Comparison of ENCODE assay signal across 9 cellular contexts in genomic region chr14:24296341-24297157, GRCh38. TPM values are rescaled to one million over a fixed set of nuclear protein-coding genes. Genes with fewer than 3 reads are reported as not detected.
DNase-seq lines count a peak whose midpoint lies in the region; ATAC-seq, FAIRE-seq and TF ChIP-seq lines count a peak whose summit lies in the region.
"Had no signal": no experiment of that assay in that cellular context is flagged by ENCODE, and none has a peak within 500 bp of the region (broad histone marks: within the 10 kb centered on the region; RNA-seq: fewer than 3 reads in every experiment).

No MANE protein-coding gene starts in this region.

- FAIRE-seq in bronchial epithelial cell (lab: Jason Lieb, UNC): peak; percentile 55
- FAIRE-seq: A204.1 had no signal

- peak; percentile 40 for ATAC-seq in HG02852 (IDR thresholded peaks at IDR 0.05; ENCODE audit: unreplicated experiment)

- H3K36me3 ChIP-seq in bronchial epithelial cell (ENCODE audit: control insufficient read depth, insufficient read depth, low read length): peaks cover 24% of the 10 kb centered on the region

- H3K4me3 ChIP-seq in WI38 (ENCODE audit: low read depth, low read length): no peak overlapping the region
- H3K4me3 ChIP-seq in bronchial epithelial cell (ENCODE audit: low read depth, low read length): no peak overlapping the region

- no peaks in the 10 kb centered on the region for H3K27me3 ChIP-seq in bronchial epithelial cell (ENCODE audit: control insufficient read depth, insufficient read depth, low read length)

- peak; percentile 51 for TF ChIP-seq CTCF in WI38 (IDR thresholded peaks at IDR 0.05; ENCODE audit: low read depth, low read length)
- TF ChIP-seq CTCF in bronchial epithelial cell (IDR thresholded peaks at IDR 0.05; ENCODE audit: insufficient read depth, low read length, severe bottlenecking): peak; percentile 75

- peak; percentile 62 to 70 for DNase-seq in NCI-H2081 (lab: John Stamatoyannopoulos, UW)
- no peak for DNase-seq in NCI-H2081 treated with DMSO at 0.1 percent for 48 hours (lab: John Stamatoyannopoulos, UW)
- peak; percentile 23 for DNase-seq in NCI-H2029 (lab: John Stamatoyannopoulos, UW)
- DNase-seq in bronchial epithelial cell (ENCODE audit: low read depth): peak; percentile 94
- DNase-seq in kidney glomerular epithelial cell (lab: John Stamatoyannopoulos, UW): peak; percentile 91
- peak; percentile 72 for DNase-seq in stimulated activated CD4-positive, alpha-beta T cell treated with anti-CD3 and anti-CD28 coated beads, Interleukin-4, amount 100 ng/mL, for 1 hour

RNA-seq across cellular contexts. Expression of gene DHRS1, which starts 3.0 kb away (rescaled TPM):
- 16.6 and 39.6 TPM in 2 replicates for total RNA-seq in bronchial epithelial cell

RNA-seq across cellular contexts. Expression of gene NOP9, which starts 3.1 kb away (rescaled TPM):
- 23.2 and 26.1 TPM in 2 replicates for total RNA-seq in bronchial epithelial cell

RNA-seq across cellular contexts. Expression of gene CIDEB, which starts 11.2 kb away (rescaled TPM):
- total RNA-seq in bronchial epithelial cell: 1.2 and 3.9 TPM in 2 replicates

RNA-seq across cellular contexts. Expression of gene LTB4R2, which starts 13.4 kb away (rescaled TPM):
- 10.5 and 17.4 TPM in 2 replicates for total RNA-seq in bronchial epithelial cell

RNA-seq across cellular contexts. Expression of gene LTB4R, which starts 14.8 kb away (rescaled TPM):
- total RNA-seq in bronchial epithelial cell: 3.7 and 9.6 TPM in 2 replicates
